ENCODE assay signal across 8 cellular contexts in the genomic region with DNA sequence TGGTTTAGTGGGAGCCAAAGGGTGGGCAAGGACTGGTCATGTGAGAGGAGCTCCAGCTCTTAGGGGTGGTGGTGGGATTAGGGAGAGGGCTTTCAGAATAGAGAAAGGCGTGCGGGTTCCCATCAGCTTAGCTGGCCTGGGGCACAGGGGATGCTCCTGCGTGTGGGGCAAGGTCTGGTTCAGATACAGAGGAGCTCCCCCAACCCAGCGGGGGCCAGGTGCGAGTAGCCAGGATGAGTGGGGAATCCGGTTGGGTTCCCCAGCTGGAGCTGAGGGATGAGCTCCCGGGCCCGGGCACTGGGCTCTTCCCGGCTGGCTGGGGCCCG. TPM values are rescaled to one million over a fixed set of nuclear protein-coding genes. Genes with fewer than 3 reads are reported as not detected.
A peak's percentile ranks its signal among the peaks of the same experiment; 100 is the strongest.
DNase-seq lines count a peak whose midpoint lies in the region; TF ChIP-seq lines count a peak whose summit lies in the region.

No MANE protein-coding gene starts in this region.

- intact Hi-C loops in mammary epithelial cell (cut with micrococcal nuclease): loop anchor here (2.0 kb wide), 2 partner anchors 18 to 68 kb away; partner anchors contain the start of gene PPP1CA

- CTCF ChIA-PET in mammary epithelial cell (lab: Charles Lee; ENCODE audit: low non-redundant PET): interaction anchor here (0.8 kb wide), 1 partner anchor 117 kb away, joined by 4 read pairs; no protein-coding TSS in a partner anchor

- in situ Hi-C loops in mammary epithelial cell (cut with MboI; ENCODE audit: low sequenced_read_pairs in 2 of 2): no loop called here

- 7% methylated on average over 3 of the region's 10 CpGs for WGBS in mammary epithelial cell (ENCODE audit: low coverage, missing lambda C conversion rate)

- H3K4me3 ChIP-seq in GM12865 (ENCODE audit: low read depth, low read length): peak overlapping the region; percentile 61
- peak overlapping the region; percentile 70 for H3K4me3 ChIP-seq in Jurkat, Clone E6-1 (ENCODE audit: low read length)
- H3K4me3 ChIP-seq in mammary epithelial cell (replicated peaks in 1 of 3; ENCODE audit: insufficient read depth in 1 of 3, low read depth in 2 of 3, low read length in 3 of 3): peak overlapping the region; percentile 86 to 95 (median 92)
- H3K4me3 ChIP-seq in mucosa of stomach (ENCODE audit: low read length): peak overlapping the region; percentile 80

- TF ChIP-seq CTCF in GM12865 (IDR thresholded peaks at IDR 0.05; ENCODE audit: insufficient read depth, low read depth, low read length, missing control alignments): no peak
- no peak for TF ChIP-seq CTCF in mammary epithelial cell (conservative IDR thresholded peaks at IDR 0.05 in 1 of 2, IDR thresholded peaks at IDR 0.05 in 1 of 2; ENCODE audit: extremely low read depth in 1 of 2, insufficient read depth in 1 of 2, low read depth in 1 of 2, low read length in 2 of 2)

- H2AFZ ChIP-seq in mammary epithelial cell (ENCODE audit: low read depth, low read length): peak overlapping the region; percentile 86

- DNase-seq in GM12865 (ENCODE audit: low read depth) (no peak), mammary epithelial cell (no peak), NCI-H1930 (lab: John Stamatoyannopoulos, UW) (no peak), NCI-H2196 treated with DMSO at 0.1 percent for 48 hours (lab: John Stamatoyannopoulos, UW; ENCODE audit: unreplicated experiment) (no peak), amygdala (lab: John Stamatoyannopoulos, UW) (no peak)
- no peak for DNase-seq in Jurkat, Clone E6-1 (ENCODE audit: low read depth, low spot score)
- DNase-seq in effector CD4-positive, alpha-beta T cell: no peak

- H3K4me1 ChIP-seq in mammary epithelial cell (ENCODE audit: insufficient read depth, low read length) (peaks cover 26% of the 10 kb centered on the region), mucosa of stomach (ENCODE audit: control insufficient read depth, insufficient read depth, low read length) (peaks cover 44% of the 10 kb centered on the region)

- H3K9ac ChIP-seq in mammary epithelial cell (ENCODE audit: insufficient read depth, low read length): peak overlapping the region; percentile 75
- H3K9ac ChIP-seq in mucosa of stomach (ENCODE audit: low read length): peak overlapping the region; percentile 88

- dilution Hi-C loops in mammary epithelial cell (cut with HindIII; ENCODE audit: low sequenced_read_pairs): no loop called here

- H4K20me1 ChIP-seq in mammary epithelial cell (ENCODE audit: insufficient read depth, low read length): no peaks in the 10 kb centered on the region

- H3K9me3 ChIP-seq in mammary epithelial cell (replicated peaks; ENCODE audit: insufficient read depth, low read length): no peaks in the 10 kb centered on the region
- no peaks in the 10 kb centered on the region for H3K9me3 ChIP-seq in mucosa of stomach (ENCODE audit: control insufficient read depth, low read length)

- peaks cover 16% of the 10 kb centered on the region for H3K79me2 ChIP-seq in mammary epithelial cell (ENCODE audit: insufficient read depth, low read length)

- H3K27me3 ChIP-seq in mammary epithelial cell (ENCODE audit: insufficient read depth, low read length): no peaks in the 10 kb centered on the region
- no peaks in the 10 kb centered on the region for H3K27me3 ChIP-seq in mucosa of stomach (ENCODE audit: control insufficient read depth, insufficient read depth, low read length)

- peak overlapping the region; percentile 71 for H3K27ac ChIP-seq in mammary epithelial cell (ENCODE audit: insufficient read depth, low read depth, low read length)

- H3K4me2 ChIP-seq in mammary epithelial cell (ENCODE audit: insufficient read depth, low read depth, low read length): peak overlapping the region; percentile 88

- BruUV-seq in mammary epithelial cell (replicated peaks; lab: Mats Ljungman, UMichigan): TSS peak; percentile 22

- H3K36me3 ChIP-seq in mammary epithelial cell (ENCODE audit: insufficient read depth, low read length): no peaks in the 10 kb centered on the region
- no peaks in the 10 kb centered on the region for H3K36me3 ChIP-seq in mucosa of stomach (ENCODE audit: control insufficient read depth, insufficient read depth, low read length)

RNA-seq across cellular contexts. Expression of gene TMEM134, which starts 0.6 kb away (rescaled TPM):
- polyA plus RNA-seq in Jurkat, Clone E6-1 (2012; ENCODE audit: insufficient read depth, insufficient read length): 60.0 TPM
- 10 to 100 TPM; 55.3 to 69.4 TPM for total RNA-seq in mammary epithelial cell
- polyA plus RNA-seq in mammary epithelial cell: 118 TPM
- polyA minus RNA-seq in mammary epithelial cell: 5.5 TPM

RNA-seq across cellular contexts. Expression of gene CABP4, which starts 13.3 kb away (rescaled TPM):
- polyA plus RNA-seq in Jurkat, Clone E6-1 (2012; ENCODE audit: insufficient read depth, insufficient read length): not detected
- 1 to 10 TPM; 1.8 to 5.8 TPM for total RNA-seq in mammary epithelial cell
- 0.52 TPM for polyA plus RNA-seq in mammary epithelial cell
- polyA minus RNA-seq in mammary epithelial cell: not detected

RNA-seq across cellular contexts. Expression of gene AIP, which starts 14.4 kb away (rescaled TPM):
- 225 TPM for polyA plus RNA-seq in Jurkat, Clone E6-1 (2012; ENCODE audit: insufficient read depth, insufficient read length)
- total RNA-seq in mammary epithelial cell: 10 to 100 TPM; 34.5 to 36.2 TPM
- polyA plus RNA-seq in mammary epithelial cell: 61.3 TPM
- polyA minus RNA-seq in mammary epithelial cell: 10.2 TPM

RNA-seq across cellular contexts. Expression of gene GPR152, which starts 15.9 kb away (rescaled TPM):
- polyA plus RNA-seq in Jurkat, Clone E6-1 (2012; ENCODE audit: insufficient read depth, insufficient read length): not detected
- total RNA-seq in mammary epithelial cell: not detected
- polyA plus RNA-seq in mammary epithelial cell: not detected
- not detected for polyA minus RNA-seq in mammary epithelial cell

RNA-seq across cellular contexts. Expression of gene CORO1B, which starts 25.2 kb away (rescaled TPM):
- 41.4 TPM for polyA plus RNA-seq in Jurkat, Clone E6-1 (2012; ENCODE audit: insufficient read depth, insufficient read length)
- 10 to 100 TPM; 62.8 to 74.4 TPM for total RNA-seq in mammary epithelial cell
- polyA plus RNA-seq in mammary epithelial cell: 77.3 TPM
- 50.2 TPM for polyA minus RNA-seq in mammary epithelial cell
